In the genomic region with DNA sequence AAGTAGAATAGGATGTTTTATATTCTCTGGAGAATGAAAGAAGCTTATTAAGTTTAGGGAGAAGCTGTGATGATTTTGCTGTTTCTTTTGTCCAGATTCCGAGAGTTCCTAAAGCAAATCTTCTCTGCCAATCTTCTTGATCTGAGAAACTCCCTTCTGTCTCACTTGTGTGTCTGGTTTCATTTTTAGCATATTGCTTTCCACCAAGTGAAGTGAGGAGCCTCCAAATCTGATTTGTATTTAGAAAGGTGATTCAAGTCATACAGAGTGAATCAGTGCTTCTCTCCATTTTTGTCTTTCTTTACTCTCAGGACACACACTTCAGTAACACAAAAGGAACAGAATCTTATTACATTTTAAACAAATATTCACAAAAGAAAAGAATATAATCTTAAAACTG, we compare ENCODE assay signal across 16 cellular contexts. TPM values are rescaled to one million over a fixed set of nuclear protein-coding genes. Genes with fewer than 3 reads are reported as not detected.
DNase-seq lines count a peak whose midpoint lies in the region; ATAC-seq, FAIRE-seq and TF ChIP-seq lines count a peak whose summit lies in the region.
"Had no signal": no experiment of that assay in that cellular context is flagged by ENCODE, and none has a peak within 500 bp of the region (broad histone marks: within the 10 kb centered on the region; RNA-seq: fewer than 3 reads in every experiment).

No MANE protein-coding gene starts in this region.

- no peak for FAIRE-seq in astrocyte (lab: Jason Lieb, UNC)

- no peak overlapping the region for H3K4me2 ChIP-seq in astrocyte (ENCODE audit: low read length)

- H3K4me1 ChIP-seq in astrocyte (ENCODE audit: insufficient read depth, low read length) (no peaks in the 10 kb centered on the region), esophagus squamous epithelium (no peaks in the 10 kb centered on the region)
- H3K4me1 ChIP-seq: left lung had no signal

- H3K4me3 ChIP-seq in GM06990 (replicated peaks; ENCODE audit: low read depth, low read length) = no peak overlapping the region
- no peak overlapping the region for H3K4me3 ChIP-seq in astrocyte (ENCODE audit: insufficient read depth, low read depth, low read length)
- no peak overlapping the region for H3K4me3 ChIP-seq in esophagus squamous epithelium
- H3K4me3 ChIP-seq: left lung had no signal

- no peak for TF ChIP-seq POLR2A in erythroblast (IDR thresholded peaks at IDR 0.05; ENCODE audit: low read length)
- no peak for TF ChIP-seq POLR2A in esophagus squamous epithelium (IDR thresholded peaks at IDR 0.05)

- ATAC-seq in GM18858 (IDR thresholded peaks at IDR 0.05; ENCODE audit: unreplicated experiment) (peak; percentile 69), GM21737 (IDR thresholded peaks at IDR 0.05; ENCODE audit: unreplicated experiment) (peak; percentile 72)
- ATAC-seq: left lung; naive thymus-derived CD4-positive, alpha-beta T cell; right cardiac atrium had no signal

- H3K27ac ChIP-seq in astrocyte (ENCODE audit: low read depth, low read length) = no peak overlapping the region
- H3K27ac ChIP-seq in esophagus squamous epithelium = no peak overlapping the region
- H3K27ac ChIP-seq: left lung had no signal

- H3K9ac ChIP-seq in astrocyte (ENCODE audit: low read length) = no peak overlapping the region

- H3K27me3 ChIP-seq in GM06990 (replicated peaks; ENCODE audit: control insufficient read depth, insufficient read depth, low read length) (no peaks in the 10 kb centered on the region), astrocyte (ENCODE audit: insufficient read depth, low read length) (no peaks in the 10 kb centered on the region), esophagus squamous epithelium (no peaks in the 10 kb centered on the region)
- H3K27me3 ChIP-seq: left lung had no signal

- no peak overlapping the region for H3K4me3 Mint-ChIP-seq in astrocyte (ENCODE audit: unreplicated experiment)
- H3K4me3 Mint-ChIP-seq: B cell had no signal

- H3K27me3 Mint-ChIP-seq in astrocyte (ENCODE audit: low read depth, unreplicated experiment) = no peaks in the 10 kb centered on the region
- H3K27me3 Mint-ChIP-seq: B cell; naive thymus-derived CD4-positive, alpha-beta T cell had no signal

- 68 to 75% methylated on average over 1 of the region's 1 CpG for WGBS in esophagus squamous epithelium, 2 donors

- DNase-seq in GM06990 (ENCODE audit: extremely low read depth, insufficient read length) = peak; percentile 9
- no peak for DNase-seq in astrocyte (ENCODE audit: low read depth)
- no peak for DNase-seq in occipital lobe (lab: John Stamatoyannopoulos, UW)
- no peak for DNase-seq in erythroblast (lab: John Stamatoyannopoulos, UW)
- no peak for DNase-seq in esophagus squamous epithelium (lab: John Stamatoyannopoulos, UW)
- no peak for DNase-seq in NCI-H1436 (lab: John Stamatoyannopoulos, UW)
- DNase-seq: DMS53; left lung; naive thymus-derived CD4-positive, alpha-beta T cell; NCI-H2081; right cardiac atrium; Right ventricle myocardium superior; T-helper 9 cell had no signal

- no peaks in the 10 kb centered on the region for H4K20me1 ChIP-seq in astrocyte (ENCODE audit: insufficient read depth, low read length)

- TF ChIP-seq CTCF in GM06990 (IDR thresholded peaks at IDR 0.05; ENCODE audit: insufficient read depth, low read length, poor library complexity, severe bottlenecking) = no peak
- no peak for TF ChIP-seq CTCF in astrocyte (IDR thresholded peaks at IDR 0.05; ENCODE audit: insufficient read depth, low read depth, low read length)
- no peak for TF ChIP-seq CTCF in esophagus squamous epithelium (IDR thresholded peaks at IDR 0.05)

- no peaks in the 10 kb centered on the region for H3K79me2 ChIP-seq in astrocyte (ENCODE audit: insufficient read depth, low read length)

- H2AFZ ChIP-seq in astrocyte (ENCODE audit: low read depth, low read length) = no peak overlapping the region

- H3K27ac Mint-ChIP-seq in astrocyte (ENCODE audit: unreplicated experiment) = peak overlapping the region; percentile 64
- H3K27ac Mint-ChIP-seq: B cell had no signal

- H3K36me3 ChIP-seq in GM06990 (ENCODE audit: control insufficient read depth, insufficient read depth, low read length) (no peaks in the 10 kb centered on the region; the same call in 1 of the 2 replicates), astrocyte (ENCODE audit: insufficient read depth, low read length) (no peaks in the 10 kb centered on the region), esophagus squamous epithelium (peaks cover 0 to 40% (median 0%) of the 10 kb centered on the region in 3 donors)

- intact Hi-C loops in esophagus squamous epithelium (cut with DNase I) = no loop called here

- H3K9me3 Mint-ChIP-seq in astrocyte (ENCODE audit: unreplicated experiment) = no peaks in the 10 kb centered on the region

- peaks cover 13% of the 10 kb centered on the region for H3K36me3 Mint-ChIP-seq in astrocyte (ENCODE audit: low read depth, unreplicated experiment)

- peaks cover 10% of the 10 kb centered on the region for H3K4me1 Mint-ChIP-seq in astrocyte (ENCODE audit: low read depth, unreplicated experiment)

- H3K9me3 ChIP-seq in astrocyte (ENCODE audit: insufficient read depth, low read depth, low read length) (no peaks in the 10 kb centered on the region), esophagus squamous epithelium (no peaks in the 10 kb centered on the region)
- H3K9me3 ChIP-seq: left lung had no signal

RNA-seq across cellular contexts. Expression of a gene that starts 48.4 kb away (rescaled TPM):
- total RNA-seq in astrocyte (24.9 and 28.3 TPM in 2 replicates), occipital lobe (22.6 TPM), esophagus squamous epithelium (10 to 100 TPM; 17.5 to 35.1 (median 29.5) TPM)
